ENCODE assay signal across 8 cellular contexts in genomic region chr20:62685781-62686555, GRCh38. TPM values are rescaled to one million over a fixed set of nuclear protein-coding genes. Genes with fewer than 3 reads are reported as not detected.
A peak's percentile ranks its signal among the peaks of the same experiment; 100 is the strongest.
DNase-seq lines count a peak whose midpoint lies in the region; ATAC-seq and TF ChIP-seq lines count a peak whose summit lies in the region.

No MANE protein-coding gene starts in this region.

- TF ChIP-seq CTCF in foreskin fibroblast (IDR thresholded peaks at IDR 0.05; ENCODE audit: low read depth, low read length) (no peak), uterus (IDR thresholded peaks at IDR 0.05) (no peak)

- H3K27me3 Mint-ChIP-seq in memory B cell = peaks cover 22% of the 10 kb centered on the region

- H3K27ac Mint-ChIP-seq in memory B cell = no peak overlapping the region

- peaks cover 3% of the 10 kb centered on the region for H3K4me1 Mint-ChIP-seq in memory B cell

- peaks cover 2% of the 10 kb centered on the region for H3K36me3 Mint-ChIP-seq in memory B cell

- DNase-seq in DMS153 treated with DMSO at 0.1 percent for 48 hours (lab: John Stamatoyannopoulos, UW; ENCODE audit: unreplicated experiment) (peak; percentile 95), NCI-H2081 (lab: John Stamatoyannopoulos, UW) (peak; percentile 62 to 81), UCSD-AML1 (lab: John Stamatoyannopoulos, UW; ENCODE audit: unreplicated experiment) (peak; percentile 82), memory B cell (ENCODE audit: low spot score in 2 of 2) (no peak), foreskin fibroblast (no peak), uterus (no peak)
- DNase-seq in effector CD8-positive, alpha-beta T cell (lab: John Stamatoyannopoulos, UW) = no peak

- H3K9me3 ChIP-seq in uterus = no peaks in the 10 kb centered on the region

- no peaks in the 10 kb centered on the region for H3K9me3 Mint-ChIP-seq in memory B cell

- H3K4me3 ChIP-seq in foreskin fibroblast (ENCODE audit: low read depth in 1 of 2, low read length in 2 of 2) (no peak overlapping the region), uterus (no peak overlapping the region)

- H3K27me3 ChIP-seq in uterus = peaks cover 0 to 12% of the 10 kb centered on the region in 2 donors

- intact Hi-C loops in uterus (cut with DNase I; ENCODE audit: low total_unique reads) = loop anchor here (10.0 kb wide), 1 partner anchor 89 kb away; no protein-coding TSS in a partner anchor

- ATAC-seq in memory B cell (ENCODE audit: low read depth) (peak; percentile 78), HG03342 (IDR thresholded peaks at IDR 0.05; ENCODE audit: unreplicated experiment) (no peak)

- no peak overlapping the region for H3K27ac ChIP-seq in uterus

- H3K4me1 ChIP-seq in uterus = no peaks in the 10 kb centered on the region

- no peaks in the 10 kb centered on the region for H3K36me3 ChIP-seq in uterus

- no peak for TF ChIP-seq POLR2A in uterus (IDR thresholded peaks at IDR 0.05)

- no peak overlapping the region for H3K4me3 Mint-ChIP-seq in memory B cell

RNA-seq across cellular contexts. Expression of gene NTSR1, which starts 22.7 kb away (rescaled TPM):
- not detected for total RNA-seq in uterus

RNA-seq across cellular contexts. Expression of gene SLCO4A1, which starts 43.7 kb away (rescaled TPM):
- total RNA-seq in uterus = 10 to 100 TPM in 3 of 4 donors, 1 to 10 TPM in 1; 1.8 to 51.2 (median 29.9) TPM

Comparison
In these comparisons a context has a peak if more than half of its experiments do, and no peak if none do; other contexts are left out.
1. DNase-seq: peak in DMS153 treated with DMSO at 0.1 percent for 48 hours (single experiment), NCI-H2081 (2 of 2) and UCSD-AML1 (single experiment); none in memory B cell (0 of 2), effector CD8-positive, alpha-beta T cell (single experiment), foreskin fibroblast (0 of 2) and uterus (0 of 2).